8 cellular contexts compared by ENCODE assay signal in genomic region chr3:111668912-111669488, GRCh38. TPM values are rescaled to one million over a fixed set of nuclear protein-coding genes. Genes with fewer than 3 reads are reported as not detected.
A peak's percentile ranks its signal among the peaks of the same experiment; 100 is the strongest.
DNase-seq lines count a peak whose midpoint lies in the region; ATAC-seq and TF ChIP-seq lines count a peak whose summit lies in the region.

No MANE protein-coding gene starts in this region.

- no peaks in the 10 kb centered on the region for H3K36me3 ChIP-seq in DOHH2 (ENCODE audit: control insufficient read depth, low read length)

- no peak overlapping the region for H3K4me2 ChIP-seq in DOHH2 (ENCODE audit: low read length)

- CTCF ChIA-PET in RWPE1 (lab: Yijun Ruan, JAX): interaction anchor here (0.6 to 1.0 kb wide), 3 partner anchors 22 to 442 kb away, joined by 3 to 4 read pairs (median 4); no protein-coding TSS in a partner anchor

- 0 out of 2 replicates have a peak, but pooled peaks cover 4% of the 10 kb centered on the region for H3F3A ChIP-seq in DOHH2 (ENCODE audit: control insufficient read depth, insufficient read depth)

- peak; percentile 72 for DNase-seq in M059J (ENCODE audit: low read depth)
- DNase-seq in RWPE1 (ENCODE audit: low spot score): peak; percentile 55
- peak; percentile 76 for DNase-seq in dermis blood vessel endothelial cell
- DNase-seq in memory B cell (ENCODE audit: low spot score in 2 of 2): peak in 1 of 2 donors; percentile 39
- no peak for DNase-seq in mucosa of gallbladder (ENCODE audit: low spot score)

- no peak overlapping the region for H3K4me3 Mint-ChIP-seq in memory B cell

- H3K4me1 Mint-ChIP-seq in memory B cell: peaks cover 19% of the 10 kb centered on the region

- H3K9me2 ChIP-seq in DOHH2 (replicated peaks; ENCODE audit: control insufficient read depth, low read length): no peaks in the 10 kb centered on the region

- ATAC-seq in GM21825 (IDR thresholded peaks at IDR 0.05; ENCODE audit: unreplicated experiment) (peak; percentile 39), memory B cell (ENCODE audit: low read depth) (peak; percentile 28), GM21390 (IDR thresholded peaks at IDR 0.05; ENCODE audit: unreplicated experiment) (no peak)

- no peaks in the 10 kb centered on the region for H3K9me3 Mint-ChIP-seq in memory B cell

- peaks cover 5% of the 10 kb centered on the region; the same call in 1 of the 2 replicates for H3K9me3 ChIP-seq in DOHH2 (ENCODE audit: control insufficient read depth, insufficient read depth, low read length)

- POLR2A ChIA-PET in RWPE1 (lab: Yijun Ruan, JAX; ENCODE audit: low non-redundant PET): no interaction called here

- H3K4me3 ChIP-seq in DOHH2 (ENCODE audit: low read length): no peak overlapping the region

- TF ChIP-seq CTCF in DOHH2 (IDR thresholded peaks at IDR 0.05; ENCODE audit: low read depth, low read length, poor library complexity, severe bottlenecking): peak; percentile 86
- peak; percentile 78 for TF ChIP-seq CTCF in RWPE1 (conservative IDR thresholded peaks at IDR 0.05; ENCODE audit: low read depth)

- H3K27ac ChIP-seq in DOHH2 (ENCODE audit: low read depth, low read length) (no peak overlapping the region), RWPE1 (no peak overlapping the region)

- H3K36me3 Mint-ChIP-seq in memory B cell: peaks cover 4% of the 10 kb centered on the region

- H3K79me2 ChIP-seq in DOHH2 (ENCODE audit: control insufficient read depth, low read length): no peaks in the 10 kb centered on the region

- H3K27me3 Mint-ChIP-seq in memory B cell: no peaks in the 10 kb centered on the region

- peaks cover 26% of the 10 kb centered on the region for H3K4me1 ChIP-seq in DOHH2 (ENCODE audit: control insufficient read depth, low read length)

- no peak overlapping the region for H3K27ac Mint-ChIP-seq in memory B cell

- no peaks in the 10 kb centered on the region for H3K27me3 ChIP-seq in DOHH2 (ENCODE audit: control insufficient read depth, low read length)

- H4K20me1 ChIP-seq in DOHH2 (ENCODE audit: control insufficient read depth, insufficient read depth, low read depth, low read length): no peaks in the 10 kb centered on the region

RNA-seq across cellular contexts. Expression of gene PLCXD2, which starts 5.5 kb away (rescaled TPM):
- total RNA-seq in M059J (2014; rRNA removed; shearing (Covaris generic)): 0.79 and 0.96 TPM in 2 replicates
- total RNA-seq in dermis blood vessel endothelial cell (1.7 and 2.9 TPM in 2 replicates), mucosa of gallbladder (7.2 TPM)
